Comparison of ENCODE assay signal across 8 cellular contexts in the genomic region with DNA sequence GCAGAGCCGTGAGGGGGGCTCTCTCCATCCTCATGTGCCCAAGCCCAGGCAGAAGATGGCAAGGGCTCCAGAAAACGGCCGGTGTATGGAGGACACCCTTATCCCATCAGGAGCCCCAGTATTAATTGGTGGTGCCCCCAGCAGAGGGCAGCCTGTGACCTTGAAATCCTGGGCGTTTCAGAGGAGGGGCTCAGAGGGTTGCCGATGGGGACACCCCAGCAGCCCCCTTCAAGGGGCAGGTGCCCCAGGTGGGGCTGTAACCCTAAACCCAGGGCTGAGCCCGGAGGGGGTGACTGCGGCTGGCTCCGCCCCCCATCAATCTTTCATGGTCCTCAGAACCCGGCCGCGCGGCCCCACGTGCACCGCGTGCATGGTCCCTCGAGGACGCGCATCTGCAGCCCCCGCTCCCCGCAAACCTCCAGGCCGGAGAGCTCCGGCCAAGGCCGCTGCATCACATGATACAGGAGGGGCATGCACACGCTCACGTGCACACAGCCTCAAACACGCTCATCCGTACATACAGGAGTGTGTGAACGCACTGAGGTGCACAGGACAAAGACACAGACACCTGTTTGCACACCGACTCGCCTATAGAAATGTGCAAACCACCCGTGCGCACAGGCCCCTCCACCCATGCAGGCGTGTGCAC. TPM values are rescaled to one million over a fixed set of nuclear protein-coding genes. Genes with fewer than 3 reads are reported as not detected.
DNase-seq lines count a peak whose midpoint lies in the region; ATAC-seq and TF ChIP-seq lines count a peak whose summit lies in the region.

No MANE protein-coding gene starts in this region.

- intact Hi-C loops in Caco-2 (cut with micrococcal nuclease; ENCODE audit: unreplicated experiment) = no loop called here
- intact Hi-C loops in left ventricle myocardium inferior (cut with micrococcal nuclease) = no loop called here
- intact Hi-C loops in prostate gland (cut with DNase I) = loop anchor here (5.0 to 10.0 kb wide), 2 partner anchors 119 to 212 kb away; a partner anchor contains a TSS

- TF ChIP-seq CTCF in Caco-2 (IDR thresholded peaks at IDR 0.05; ENCODE audit: insufficient read depth in 1 of 2, low read depth in 1 of 2, low read length in 1 of 2, severe bottlenecking in 1 of 2, unreplicated experiment in 1 of 2) (peak; percentile 28 to 43), left ventricle myocardium inferior (IDR thresholded peaks at IDR 0.05; ENCODE audit: borderline replicate concordance) (peak; percentile 32), prostate gland (IDR thresholded peaks at IDR 0.05) (peak in 2 of 4 experiments; percentile 17 to 20)

- H3K4me1 Mint-ChIP-seq in Caco-2 (ENCODE audit: low read depth, unreplicated experiment) = no peaks in the 10 kb centered on the region
- H3K4me1 Mint-ChIP-seq in activated T-cell treated with anti-CD3 and anti-CD28 coated beads, Interleukin-2, amount 50 U/mL, for 72 hours (ENCODE audit: low read depth) = peaks cover 23% of the 10 kb centered on the region

- POLR2A ChIA-PET in Caco-2 (lab: Charles Lee) = interaction anchor here (1.0 kb wide), 1 partner anchor 10 kb away, joined by 5 read pairs; a partner anchor contains a TSS

- H3K4me3 ChIP-seq in Caco-2 (ENCODE audit: low read depth, low read length) (peak overlapping the region; percentile 90), left ventricle myocardium inferior (peak overlapping the region; percentile 82), prostate gland (peak overlapping the region; percentile 68 to 80)

- WGBS in prostate gland = 14% methylated on average over 11 of the region's 33 CpGs

- CTCF ChIA-PET in Caco-2 (lab: Charles Lee) = interaction anchor here (1.4 to 2.7 kb wide), 4 partner anchors 10 to 126 kb away, joined by 7 to 13 read pairs (median 8); a partner anchor contains a TSS

- H3K9me3 ChIP-seq in Caco-2 (no peaks in the 10 kb centered on the region), left ventricle myocardium inferior (replicated peaks) (no peaks in the 10 kb centered on the region), prostate gland (no peaks in the 10 kb centered on the region)

- peaks cover 10% of the 10 kb centered on the region for H3K36me3 Mint-ChIP-seq in Caco-2 (ENCODE audit: insufficient read depth, unreplicated experiment)
- peaks cover 0 to 3% of the 10 kb centered on the region in 2 donors for H3K36me3 Mint-ChIP-seq in activated T-cell treated with anti-CD3 and anti-CD28 coated beads, Interleukin-2, amount 50 U/mL, for 72 hours (ENCODE audit: insufficient read depth in 2 of 2)

- BruUV-seq in Caco-2 (replicated peaks; lab: Mats Ljungman, UMichigan) = no TSS peak

- no peak for ATAC-seq in activated T-cell treated with anti-CD3 and anti-CD28 coated beads, Interleukin-2, amount 50 U/mL, for 72 hours (replicated peaks in 1 of 2)
- ATAC-seq in HG03469 (IDR thresholded peaks at IDR 0.05; ENCODE audit: unreplicated experiment) = no peak

- no peaks in the 10 kb centered on the region for H3K27me3 Mint-ChIP-seq in Caco-2 (ENCODE audit: insufficient read depth, unreplicated experiment)
- no peaks in the 10 kb centered on the region for H3K27me3 Mint-ChIP-seq in activated T-cell treated with anti-CD3 and anti-CD28 coated beads, Interleukin-2, amount 50 U/mL, for 72 hours (ENCODE audit: low read depth)

- H3K9me3 Mint-ChIP-seq in Caco-2 (ENCODE audit: unreplicated experiment) = no peaks in the 10 kb centered on the region
- H3K9me3 Mint-ChIP-seq in activated T-cell treated with anti-CD3 and anti-CD28 coated beads, Interleukin-2, amount 50 U/mL, for 72 hours = no peaks in the 10 kb centered on the region

- H3K36me3 ChIP-seq in Caco-2 (ENCODE audit: control insufficient read depth, insufficient read depth, low read length) (no peaks in the 10 kb centered on the region; the same call in 1 of the 2 replicates), left ventricle myocardium inferior (peaks cover 32% of the 10 kb centered on the region), prostate gland (no peaks in the 10 kb centered on the region)

- H3K27me3 ChIP-seq in Caco-2 (replicated peaks; ENCODE audit: control insufficient read depth, insufficient read depth, low read length) (no peaks in the 10 kb centered on the region), left ventricle myocardium inferior (ENCODE audit: low read depth) (no peaks in the 10 kb centered on the region), prostate gland (replicated peaks; ENCODE audit: insufficient read depth) (no peaks in the 10 kb centered on the region)

- DNase-seq in Caco-2 (peak in 1 of 2 experiments; percentile 46), LHCN-M2 (ENCODE audit: low read depth) (peak; percentile 23), left ventricle myocardium inferior (no peak), prostate gland (ENCODE audit: low spot score) (no peak), SKM-1 treated with dmso at 0.1 percent for 144 hours (lab: John Stamatoyannopoulos, UW; ENCODE audit: unreplicated experiment) (no peak), NCI-H2107 (lab: John Stamatoyannopoulos, UW) (no peak)
- no peak for DNase-seq in activated T-cell treated with anti-CD3 and anti-CD28 coated beads, Interleukin-2, amount 50 U/mL, for 72 hours

- TF ChIP-seq POLR2A in prostate gland (IDR thresholded peaks at IDR 0.05) = no peak

- H3K27ac Mint-ChIP-seq in Caco-2 (ENCODE audit: unreplicated experiment) = peak overlapping the region; percentile 87
- no peak overlapping the region for H3K27ac Mint-ChIP-seq in activated T-cell treated with anti-CD3 and anti-CD28 coated beads, Interleukin-2, amount 50 U/mL, for 72 hours

- H3K4me3 Mint-ChIP-seq in Caco-2 (ENCODE audit: unreplicated experiment) = peak overlapping the region; percentile 90
- H3K4me3 Mint-ChIP-seq in activated T-cell treated with anti-CD3 and anti-CD28 coated beads, Interleukin-2, amount 50 U/mL, for 72 hours = peak overlapping the region; percentile 85 to 97

- H3K4me1 ChIP-seq in Caco-2 = peaks cover 5% of the 10 kb centered on the region; the same call in 1 of the 2 replicates
- H3K4me1 ChIP-seq in left ventricle myocardium inferior = peaks cover 35% of the 10 kb centered on the region
- peaks cover 5% of the 10 kb centered on the region for H3K4me1 ChIP-seq in prostate gland (replicated peaks)

- H3K27ac ChIP-seq in left ventricle myocardium inferior (replicated peaks) (peak overlapping the region; percentile 85), prostate gland (no peak overlapping the region)

RNA-seq across cellular contexts. Expression of a gene that starts 1.0 kb away (rescaled TPM):
- total RNA-seq in Caco-2 (2022) = 2.3 and 3.9 TPM in 2 replicates
- 1.4 and 1.7 TPM in 2 replicates for total RNA-seq in LHCN-M2 (2014; rRNA removed)
- polyA plus RNA-seq in LHCN-M2 (2012) = 2.5 TPM
- 1 to 10 TPM; 1.8 to 1.9 TPM for total RNA-seq in activated T-cell treated with anti-CD3 and anti-CD28 coated beads, Interleukin-2, amount 50 U/mL, for 72 hours
- total RNA-seq in left ventricle myocardium inferior = 37.4 TPM
- 1 to 10 TPM; 2.5 to 6.0 TPM for total RNA-seq in prostate gland

RNA-seq across cellular contexts. Expression of a gene that starts 9.9 kb away (rescaled TPM):
- total RNA-seq in Caco-2 (2022) = 14.1 and 16.6 TPM in 2 replicates
- 33.7 and 51.1 TPM in 2 replicates for total RNA-seq in LHCN-M2 (2014; rRNA removed)
- 18.7 TPM for polyA plus RNA-seq in LHCN-M2 (2012)
- total RNA-seq in activated T-cell treated with anti-CD3 and anti-CD28 coated beads, Interleukin-2, amount 50 U/mL, for 72 hours = 10 to 100 TPM in 1 of 2 donors, 1 to 10 TPM in 1; 9.8 to 10.1 TPM
- total RNA-seq in left ventricle myocardium inferior = 12.5 TPM
- 10 to 100 TPM in 1 of 2 donors, 1 to 10 TPM in 1; 8.5 to 21.1 TPM for total RNA-seq in prostate gland

RNA-seq across cellular contexts. Expression of a gene that starts 23.4 kb away (rescaled TPM):
- total RNA-seq in Caco-2 (2022) (0.36 and 0.46 TPM in 2 replicates), LHCN-M2 (2014; rRNA removed) (0.17 and 0.26 TPM in 2 replicates), left ventricle myocardium inferior (2.4 TPM), prostate gland (1 to 10 TPM in 1 of 2 donors, under 1 TPM in 1; 0.27 to 1.6 TPM)
- 0.21 TPM for polyA plus RNA-seq in LHCN-M2 (2012)
- total RNA-seq in activated T-cell treated with anti-CD3 and anti-CD28 coated beads, Interleukin-2, amount 50 U/mL, for 72 hours = under 1 TPM in 1 of 2 donors, not detected in 1; 0.10 TPM

RNA-seq across cellular contexts. Expression of a gene that starts 29.3 kb away (rescaled TPM):
- total RNA-seq in Caco-2 (2022) (38.3 and 39.6 TPM in 2 replicates), LHCN-M2 (2014; rRNA removed) (3.3 and 13.0 TPM in 2 replicates), left ventricle myocardium inferior (23.3 TPM), prostate gland (10 to 100 TPM; 20.9 to 22.5 TPM)
- polyA plus RNA-seq in LHCN-M2 (2012) = 22.2 TPM
- total RNA-seq in activated T-cell treated with anti-CD3 and anti-CD28 coated beads, Interleukin-2, amount 50 U/mL, for 72 hours = 10 to 100 TPM; 10.2 to 11.4 TPM

RNA-seq across cellular contexts. Expression of a gene that starts 49.9 kb away (rescaled TPM):
- total RNA-seq in Caco-2 (2022) = 34.3 and 37.8 TPM in 2 replicates
- total RNA-seq in LHCN-M2 (2014; rRNA removed) = 21.2 and 40.6 TPM in 2 replicates
- polyA plus RNA-seq in LHCN-M2 (2012) = 49.3 TPM
- 10 to 100 TPM; 13.3 to 15.4 TPM for total RNA-seq in activated T-cell treated with anti-CD3 and anti-CD28 coated beads, Interleukin-2, amount 50 U/mL, for 72 hours
- total RNA-seq in left ventricle myocardium inferior = 28.0 TPM
- total RNA-seq in prostate gland = 10 to 100 TPM; 41.3 to 71.6 TPM
